Comparison of ENCODE assay signal across 28 cellular contexts in genomic region chr2:134869941-134870736, GRCh38. TPM values are rescaled to one million over a fixed set of nuclear protein-coding genes. Genes with fewer than 3 reads are reported as not detected.
A peak's percentile ranks its signal among the peaks of the same experiment; 100 is the strongest.
DNase-seq lines count a peak whose midpoint lies in the region; ATAC-seq and TF ChIP-seq lines count a peak whose summit lies in the region.
"Had no signal": no experiment of that assay in that cellular context is flagged by ENCODE, and none has a peak within 500 bp of the region (broad histone marks: within the 10 kb centered on the region; RNA-seq: fewer than 3 reads in every experiment).

No MANE protein-coding gene starts in this region.

- peaks cover 0 to 2% of the 10 kb centered on the region in 2 donors for H3K9me3 Mint-ChIP-seq in stimulated activated naive B cell treated with anti-CD40 and anti-IgM and Interleukin-4, amounts not matched to agents 10 μg/mL and 1 μg/mL and 100 μg/mL, for 72 hours
- H3K9me3 Mint-ChIP-seq in chondrocyte (ENCODE audit: low read depth) = no peaks in the 10 kb centered on the region
- H3K9me3 Mint-ChIP-seq: activated T-cell treated with anti-CD3 and anti-CD28 coated beads, Interleukin-2, amount 50 U/mL, for 4 hours; dendritic cell treated with granulocyte-macrophage colony-stimulating factor and Interleukin-4, amounts not matched to agents 40 ng/mL and 50 ng/mL, for 4 days; nephron progenitor cell had no signal

- H3K27ac ChIP-seq in body of pancreas (peak overlapping the region in 2 of 4 donors; percentile 10 to 14), left ventricle myocardium inferior (replicated peaks) (peak overlapping the region; percentile 32)
- H3K27ac ChIP-seq: 22Rv1, breast epithelium, parathyroid adenoma had no signal

- TF ChIP-seq CTCF in body of pancreas (IDR thresholded peaks at IDR 0.05) (no peak), left ventricle myocardium inferior (IDR thresholded peaks at IDR 0.05; ENCODE audit: borderline replicate concordance) (no peak), chondrocyte (IDR thresholded peaks at IDR 0.05) (no peak)

- H3K4me1 Mint-ChIP-seq in stimulated activated naive B cell treated with anti-CD40 and anti-IgM and Interleukin-4, amounts not matched to agents 10 μg/mL and 1 μg/mL and 100 μg/mL, for 72 hours = no peaks in the 10 kb centered on the region
- H3K4me1 Mint-ChIP-seq in chondrocyte (ENCODE audit: low read depth) = peaks cover 14% of the 10 kb centered on the region
- H3K4me1 Mint-ChIP-seq: nephron progenitor cell had no signal

- H3K27me3 ChIP-seq in body of pancreas (no peaks in the 10 kb centered on the region), left ventricle myocardium inferior (ENCODE audit: low read depth) (no peaks in the 10 kb centered on the region)
- H3K27me3 ChIP-seq: breast epithelium had no signal

- WGBS in body of pancreas, 2 donors = 57 to 70% methylated on average over 6 to 8 of the region's 8 CpGs

- H3K36me3 ChIP-seq in body of pancreas (replicated peaks in 1 of 2; ENCODE audit: insufficient read depth in 1 of 2, low read depth in 2 of 2) (no peaks in the 10 kb centered on the region), left ventricle myocardium inferior (no peaks in the 10 kb centered on the region)
- H3K36me3 ChIP-seq: breast epithelium had no signal

- peak; percentile 35 for ATAC-seq in body of pancreas
- no peak for ATAC-seq in stimulated activated naive B cell treated with anti-CD40 and anti-IgM and Interleukin-4, amounts not matched to agents 10 μg/mL and 1 μg/mL and 100 μg/mL, for 72 hours (replicated peaks)
- ATAC-seq: activated T-cell treated with anti-CD3 and anti-CD28 coated beads, Interleukin-2, amount 50 U/mL, for 4 hours; CD8-positive, alpha-beta T cell; left colon had no signal

- no peak overlapping the region for H3K27ac Mint-ChIP-seq in stimulated activated naive B cell treated with anti-CD40 and anti-IgM and Interleukin-4, amounts not matched to agents 10 μg/mL and 1 μg/mL and 100 μg/mL, for 72 hours
- no peak overlapping the region for H3K27ac Mint-ChIP-seq in chondrocyte (ENCODE audit: unreplicated experiment)
- H3K27ac Mint-ChIP-seq: CD8-positive, alpha-beta T cell; dendritic cell treated with granulocyte-macrophage colony-stimulating factor and Interleukin-4, amounts not matched to agents 40 ng/mL and 50 ng/mL, for 4 days; nephron progenitor cell had no signal

- no peaks in the 10 kb centered on the region for H3K27me3 Mint-ChIP-seq in stimulated activated naive B cell treated with anti-CD40 and anti-IgM and Interleukin-4, amounts not matched to agents 10 μg/mL and 1 μg/mL and 100 μg/mL, for 72 hours
- H3K27me3 Mint-ChIP-seq in chondrocyte (ENCODE audit: low read depth) = no peaks in the 10 kb centered on the region
- H3K27me3 Mint-ChIP-seq: dendritic cell treated with granulocyte-macrophage colony-stimulating factor and Interleukin-4, amounts not matched to agents 40 ng/mL and 50 ng/mL, for 4 days had no signal

- peak; percentile 69 for DNase-seq in NCI-H82 (lab: John Stamatoyannopoulos, UW)
- no peak for DNase-seq in NCI-H82 treated with DMSO at 0.1 percent for 48 hours (lab: John Stamatoyannopoulos, UW; ENCODE audit: unreplicated experiment)
- DNase-seq in body of pancreas = peak in 1 of 4 donors; percentile 17
- peak; percentile 27 for DNase-seq in left ventricle myocardium inferior
- DNase-seq in pons (ENCODE audit: low spot score) = peak; percentile 4
- no peak for DNase-seq in stimulated activated naive B cell treated with anti-CD40 and anti-IgM and Interleukin-4, amounts not matched to agents 10 μg/mL and 1 μg/mL and 100 μg/mL, for 72 hours
- DNase-seq in chondrocyte (ENCODE audit: low spot score) = no peak
- DNase-seq in DMS 273 treated with DMSO at 0.1 percent for 48 hours (lab: John Stamatoyannopoulos, UW) = no peak
- DNase-seq: activated CD4-positive, alpha-beta T cell treated with anti-CD3 and anti-CD28 coated beads for 48 hours; activated T-cell treated with anti-CD3 and anti-CD28 coated beads, Interleukin-2, amount 50 U/mL, for 4 hours; CD8-positive, alpha-beta T cell; DMS53; Karpas-422; left colon; NCI-H187; NCI-H2171 treated with DMSO at 0.1 percent for 48 hours; NCI-H526; nephron progenitor cell; stimulated activated CD8-positive, alpha-beta memory T cell treated with anti-CD3 and anti-CD28 coated beads, Interleukin-4, amount 100 ng/mL, for 48 hours; trophoblast cell had no signal

- TF ChIP-seq POLR2A in body of pancreas (IDR thresholded peaks at IDR 0.05) = no peak

- peaks cover 0 to 4% of the 10 kb centered on the region in 2 donors for H3K36me3 Mint-ChIP-seq in stimulated activated naive B cell treated with anti-CD40 and anti-IgM and Interleukin-4, amounts not matched to agents 10 μg/mL and 1 μg/mL and 100 μg/mL, for 72 hours
- H3K36me3 Mint-ChIP-seq in chondrocyte (ENCODE audit: low read depth) = peaks cover 2% of the 10 kb centered on the region

- H3K9me3 ChIP-seq in body of pancreas (no peaks in the 10 kb centered on the region), left ventricle myocardium inferior (replicated peaks) (no peaks in the 10 kb centered on the region)
- H3K9me3 ChIP-seq: breast epithelium had no signal

- no peak overlapping the region for H3K4me3 Mint-ChIP-seq in stimulated activated naive B cell treated with anti-CD40 and anti-IgM and Interleukin-4, amounts not matched to agents 10 μg/mL and 1 μg/mL and 100 μg/mL, for 72 hours
- H3K4me3 Mint-ChIP-seq in chondrocyte (ENCODE audit: unreplicated experiment) = no peak overlapping the region
- H3K4me3 Mint-ChIP-seq: activated T-cell treated with anti-CD3 and anti-CD28 coated beads, Interleukin-2, amount 50 U/mL, for 4 hours; CD8-positive, alpha-beta T cell; dendritic cell treated with granulocyte-macrophage colony-stimulating factor and Interleukin-4, amounts not matched to agents 40 ng/mL and 50 ng/mL, for 4 days; nephron progenitor cell had no signal

- no peaks in the 10 kb centered on the region for H3K4me1 ChIP-seq in body of pancreas
- H3K4me1 ChIP-seq in left ventricle myocardium inferior = no peaks in the 10 kb centered on the region
- H3K4me1 ChIP-seq: breast epithelium, parathyroid adenoma had no signal

- intact Hi-C loops in body of pancreas (cut with DNase I) = no loop called here
- intact Hi-C loops in left ventricle myocardium inferior (cut with micrococcal nuclease) = no loop called here

- no peak overlapping the region for H3K4me3 ChIP-seq in body of pancreas
- H3K4me3 ChIP-seq in left ventricle myocardium inferior = no peak overlapping the region
- H3K4me3 ChIP-seq: breast epithelium had no signal

RNA-seq across cellular contexts. Expression of gene ACMSD, which starts 31.7 kb away (rescaled TPM):
- total RNA-seq in body of pancreas (under 1 TPM in 1 of 2 donors, not detected in 1; 0.52 TPM), left ventricle myocardium inferior (not detected), chondrocyte (not detected in 3 replicates)
- total RNA-seq: activated CD8-positive, alpha-beta memory T cell treated with anti-CD3 and anti-CD28 coated beads for 36 hours; activated T-cell treated with anti-CD3 and anti-CD28 coated beads, Interleukin-2, amount 50 U/mL, for 4 hours; CD8-positive, alpha-beta T cell; H1; left colon; mononuclear cell; T-helper 2 cell treated with Interferon-gamma antibody and Interleukin-4, amounts not matched to agents 100 ng/mL and 5 ng/mL, for 36 hours had no signal

RNA-seq across cellular contexts. Expression of gene CCNT2, which starts 48.5 kb away (rescaled TPM):
- total RNA-seq in body of pancreas = 10 to 100 TPM; 19.1 to 32.7 TPM
- total RNA-seq in left ventricle myocardium inferior = 16.9 TPM
- 29.2 to 31.5 TPM (median 30.6 TPM) in 3 replicates for total RNA-seq in chondrocyte

Comparison
In these comparisons a context has a peak if more than half of its experiments do, and no peak if none do; other contexts are left out.
1. DNase-seq: peak in NCI-H82 (single experiment), left ventricle myocardium inferior (single experiment) and pons (single experiment); none in NCI-H82 treated with DMSO at 0.1 percent for 48 hours (single experiment), stimulated activated naive B cell treated with anti-CD40 and anti-IgM and Interleukin-4, amounts not matched to agents 10 μg/mL and 1 μg/mL and 100 μg/mL, for 72 hours (single experiment), chondrocyte (single experiment) and DMS 273 treated with DMSO at 0.1 percent for 48 hours (single experiment).